22 cellular contexts compared by ENCODE assay signal in the genomic region with DNA sequence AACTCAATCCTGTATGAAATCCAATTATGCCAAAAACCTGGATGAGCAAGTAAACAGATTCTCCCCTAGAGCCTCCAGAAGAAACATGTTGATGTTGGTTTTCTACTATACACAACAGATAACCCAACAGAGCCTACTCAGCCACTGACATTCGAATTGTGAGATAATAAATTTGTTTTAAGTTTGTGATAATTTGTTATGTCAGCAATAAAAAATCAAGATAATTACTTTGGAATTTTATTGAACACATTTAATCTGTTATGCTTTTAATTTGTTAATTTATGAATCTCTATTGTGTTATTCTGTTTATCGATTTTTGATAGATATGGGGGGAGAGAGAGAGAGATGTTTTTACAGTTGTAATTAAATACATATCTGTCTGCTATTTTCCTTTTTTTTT.
DNase-seq lines count a peak whose midpoint lies in the region; ATAC-seq, FAIRE-seq and TF ChIP-seq lines count a peak whose summit lies in the region.
"Had no signal": no experiment of that assay in that cellular context is flagged by ENCODE, and none has a peak within 500 bp of the region (broad histone marks: within the 10 kb centered on the region; RNA-seq: fewer than 3 reads in every experiment).

No MANE protein-coding gene starts in this region.

- no peak overlapping the region for H2BK20ac ChIP-seq in IMR-90 (ENCODE audit: low read depth, low read length)
- H2BK20ac ChIP-seq in H1 (ENCODE audit: low read length), result no peak overlapping the region

- POLR2A ChIA-PET in HepG2 (lab: Yijun Ruan, JAX), result no interaction called here
- POLR2A ChIA-PET in IMR-90 (lab: Charles Lee; ENCODE audit: unreplicated experiment), result no interaction called here
- POLR2A ChIA-PET in H1 (lab: Charles Lee; ENCODE audit: partially characterized antibody), result no interaction called here

- peak; percentile 14 for DNase-seq in NCI-H446 treated with DMSO at 0.1 percent for 48 hours (lab: John Stamatoyannopoulos, UW)
- DNase-seq in NCI-H446 (lab: John Stamatoyannopoulos, UW), result no peak
- DNase-seq in HepG2 (ENCODE audit: low spot score), result no peak
- no peak for DNase-seq in right lobe of liver
- no peak for DNase-seq in IMR-90
- DNase-seq in H1 (ENCODE audit: low read depth in 1 of 2, low spot score in 2 of 2), result no peak
- DNase-seq in foreskin fibroblast, result no peak
- DNase-seq in NCI-H128 (lab: John Stamatoyannopoulos, UW; ENCODE audit: unreplicated experiment), result no peak
- DNase-seq: AML-193; Caco-2; Calu3; CD4-positive, alpha-beta T cell; CD8-positive, alpha-beta T cell; DMS79 treated with DMSO at 0.1 percent for 48 hours; GF-D8 had no signal

- H2BK5ac ChIP-seq in IMR-90 (ENCODE audit: low read depth, low read length, poor library complexity, severe bottlenecking) (no peak overlapping the region), H1 (ENCODE audit: low read depth, low read length) (no peak overlapping the region)

- no peak overlapping the region for H3K14ac ChIP-seq in IMR-90 (replicated peaks; ENCODE audit: low read depth, low read length)
- no peak overlapping the region for H3K14ac ChIP-seq in H1 (ENCODE audit: insufficient read length)

- no peak for TF ChIP-seq POLR2A in HepG2 (IDR thresholded peaks at IDR 0.05; ENCODE audit: insufficient read depth in 1 of 2, low read depth in 2 of 2, low read length in 2 of 2)
- no peak for TF ChIP-seq POLR2A in right lobe of liver (IDR thresholded peaks at IDR 0.05)
- no peak for TF ChIP-seq POLR2A in IMR-90 (IDR thresholded peaks at IDR 0.05; ENCODE audit: low read depth, low read length)
- no peak for TF ChIP-seq POLR2A in H1 (IDR thresholded peaks at IDR 0.05; ENCODE audit: control extremely low read depth in 1 of 2, low read depth in 2 of 2, low read length in 2 of 2)

- H4K8ac ChIP-seq in IMR-90 (ENCODE audit: low read depth in 2 of 2, low read length in 2 of 2) (no peak overlapping the region), H1 (ENCODE audit: extremely low read depth, insufficient read depth, low read length) (no peak overlapping the region)

- H2BK12ac ChIP-seq in H1 (ENCODE audit: low read depth, low read length), result no peak overlapping the region

- H3K23me2 ChIP-seq in H1 (ENCODE audit: low read depth, low read length), result no peaks in the 10 kb centered on the region

- H3K23ac ChIP-seq in IMR-90 (ENCODE audit: low read depth, low read length), result no peak overlapping the region
- no peak overlapping the region for H3K23ac ChIP-seq in H1 (ENCODE audit: insufficient read length)

- in situ Hi-C loops in HepG2 (cut with HindIII; ENCODE audit: extremely low pct_ligation_motif_present, low pct_unique_long_range_greater_than_20kb), result no loop called here
- in situ Hi-C loops in IMR-90 (cut with MboI; ENCODE audit: low sequenced_read_pairs), result no loop called here

- TF ChIP-seq EP300 in HepG2 (IDR thresholded peaks at IDR 0.05; ENCODE audit: low read depth in 2 of 2, low read length in 2 of 2) (no peak), HepG2 (CRISPR knock-in tag; IDR thresholded peaks at IDR 0.05; ENCODE audit: borderline replicate concordance) (no peak), H1 (IDR thresholded peaks at IDR 0.05; ENCODE audit: borderline replicate concordance in 1 of 2, low read depth in 2 of 2, low read length in 2 of 2) (no peak)

- H3K4ac ChIP-seq in IMR-90 (ENCODE audit: low read depth, low read length), result no peak overlapping the region
- no peak overlapping the region for H3K4ac ChIP-seq in H1 (replicated peaks; ENCODE audit: insufficient read length, low read depth, low read length)

- ATAC-seq in HepG2 (no peak), right lobe of liver (no peak), IMR-90 (ENCODE audit: low read depth) (no peak)
- ATAC-seq: CD8-positive, alpha-beta T cell had no signal

- CTCF ChIA-PET in HepG2 (lab: Yijun Ruan, JAX; ENCODE audit: low intra/inter-chr PET ratio, low total read pairs) (no interaction called here), IMR-90 (lab: Yijun Ruan, JAX) (no interaction called here), H1 (lab: Charles Lee; ENCODE audit: partially characterized antibody) (no interaction called here)

- FAIRE-seq in HepG2 (lab: Jason Lieb, UNC) (no peak), H1 (lab: Jason Lieb, UNC) (no peak)
- FAIRE-seq: D721Med, G401.6, GM12891, GM19239 had no signal

- no peak for TF ChIP-seq CTCF in HepG2 (CRISPR knock-in tag; IDR thresholded peaks at IDR 0.05)
- TF ChIP-seq CTCF in right lobe of liver (IDR thresholded peaks at IDR 0.05), result no peak
- TF ChIP-seq CTCF in IMR-90 (conservative IDR thresholded peaks at IDR 0.05; ENCODE audit: low read depth, low read length), result no peak
- no peak for TF ChIP-seq CTCF in H1 (IDR thresholded peaks at IDR 0.05; ENCODE audit: control extremely low read depth in 1 of 3, insufficient read depth in 1 of 3, low read depth in 1 of 3, low read length in 3 of 3)
- TF ChIP-seq CTCF in foreskin fibroblast (IDR thresholded peaks at IDR 0.05; ENCODE audit: low read depth, low read length), result no peak

- H3K9me3 ChIP-seq in HepG2 (ENCODE audit: low read length), result peaks cover 74% of the 10 kb centered on the region
- no peaks in the 10 kb centered on the region for H3K9me3 ChIP-seq in right lobe of liver
- peaks cover 6% of the 10 kb centered on the region for H3K9me3 ChIP-seq in IMR-90 (ENCODE audit: control insufficient read depth, insufficient read depth, low read length)
- H3K9me3 ChIP-seq in H1 (ENCODE audit: insufficient read depth in 2 of 2, low read depth in 1 of 2, low read length in 1 of 2), result peaks cover 7 to 8% of the 10 kb centered on the region in 2 experiments
- H3K9me3 ChIP-seq: Caco-2 had no signal

- no peak for TF ChIP-seq RAD21 in HepG2 (CRISPR knock-in tag; IDR thresholded peaks at IDR 0.05)
- TF ChIP-seq RAD21 in IMR-90 (IDR thresholded peaks at IDR 0.05; ENCODE audit: low read length), result no peak
- no peak for TF ChIP-seq RAD21 in H1 (IDR thresholded peaks at IDR 0.05 in 1 of 2, conservative IDR thresholded peaks at IDR 0.05 in 1 of 2; ENCODE audit: low read depth in 2 of 2, low read length in 2 of 2)

- under 1% methylated on average over 2 of the region's 2 CpGs for WGBS in HepG2 (ENCODE audit: low lambda C conversion rate)
- WGBS in right lobe of liver (ENCODE audit: insufficient coverage, low coverage, low lambda C conversion rate, missing lambda C conversion rate), result 48% methylated on average over 2 of the region's 2 CpGs
- WGBS in IMR-90 (ENCODE audit: extremely low coverage in 2 of 2, insufficient read length in 1 of 2), 2 experiments, result 100% methylated on average over 1 of the region's 2 CpGs; no CpG with 5 or more reads in 1 of the 2 experiments
- 89 to 100% methylated on average over 1 to 2 of the region's 2 CpGs for WGBS in H1 (ENCODE audit: extremely low coverage in 1 of 2, insufficient coverage in 1 of 2, insufficient read length in 1 of 2, insufficient replicate concordance in 2 of 2, low coverage in 1 of 2, low lambda C conversion rate in 2 of 2, missing lambda C conversion rate in 1 of 2), 2 experiments

- H2BK15ac ChIP-seq in IMR-90 (ENCODE audit: low read depth, low read length) (no peak overlapping the region), H1 (ENCODE audit: low read length) (no peak overlapping the region)

- no peak overlapping the region for H4K91ac ChIP-seq in IMR-90 (ENCODE audit: insufficient read depth, low read depth, low read length)
- no peak overlapping the region for H4K91ac ChIP-seq in H1 (replicated peaks; ENCODE audit: insufficient read length, low read length)

- no peak overlapping the region for H2BK120ac ChIP-seq in IMR-90 (ENCODE audit: low read depth, low read length)
- no peak overlapping the region for H2BK120ac ChIP-seq in H1 (replicated peaks; ENCODE audit: low read depth, low read length)

- H3K4me2 ChIP-seq in HepG2 (ENCODE audit: low read depth, low read length) (no peak overlapping the region), IMR-90 (ENCODE audit: low read depth, low read length) (no peak overlapping the region), H1 (ENCODE audit: insufficient read depth in 1 of 2, low read depth in 2 of 2, low read length in 2 of 2) (no peak overlapping the region)
- H3K4me2 ChIP-seq: BLaER1 treated with 17β-estradiol and CSF1 and Interleukin-3, amounts not matched to agents 10 nM and 100 nM had no signal

- H3K27ac ChIP-seq in HepG2 (ENCODE audit: extremely low read length, insufficient read depth, low read length) (no peak overlapping the region), right lobe of liver (no peak overlapping the region), IMR-90 (ENCODE audit: insufficient read depth, low read length) (no peak overlapping the region), H1 (ENCODE audit: low read depth, low read length) (no peak overlapping the region)
- H3K27ac ChIP-seq: 22Rv1; BLaER1 treated with 17β-estradiol and CSF1 and Interleukin-3, amounts not matched to agents 10 nM and 100 nM; C4-2B had no signal

- H4K20me1 ChIP-seq in HepG2 (ENCODE audit: insufficient read depth, low read length), result no peaks in the 10 kb centered on the region
- H4K20me1 ChIP-seq in IMR-90 (ENCODE audit: insufficient read depth, low read length), result no peaks in the 10 kb centered on the region
- H4K20me1 ChIP-seq in H1 (replicated peaks in 1 of 2; ENCODE audit: control insufficient read depth in 1 of 2, insufficient read depth in 2 of 2, low read length in 2 of 2), result no peaks in the 10 kb centered on the region
- H4K20me1 ChIP-seq: BLaER1 treated with 17β-estradiol and CSF1 and Interleukin-3, amounts not matched to agents 10 nM and 100 nM had no signal

- H3K18ac ChIP-seq in IMR-90 (ENCODE audit: low read depth, low read length), result no peak overlapping the region
- no peak overlapping the region for H3K18ac ChIP-seq in H1 (ENCODE audit: extremely low read depth, low read length)

- H3K27me3 ChIP-seq in HepG2 (ENCODE audit: control insufficient read depth in 1 of 2, insufficient read depth in 2 of 2, low read length in 2 of 2) (no peaks in the 10 kb centered on the region), right lobe of liver (no peaks in the 10 kb centered on the region), IMR-90 (ENCODE audit: control insufficient read depth, insufficient read depth, low read length) (no peaks in the 10 kb centered on the region), H1 (replicated peaks in 1 of 4; ENCODE audit: control insufficient read depth in 3 of 4, extremely low read depth in 1 of 4, insufficient read depth in 3 of 4, low read length in 3 of 4) (no peaks in the 10 kb centered on the region)
- H3K27me3 ChIP-seq: BLaER1 treated with 17β-estradiol and CSF1 and Interleukin-3, amounts not matched to agents 10 nM and 100 nM had no signal

- peaks cover 5% of the 10 kb centered on the region; the same call in 1 of the 2 replicates for H3K9me1 ChIP-seq in IMR-90 (ENCODE audit: insufficient read depth, low read length)

- no peaks in the 10 kb centered on the region for H3K4me1 ChIP-seq in HepG2 (ENCODE audit: insufficient read depth, low read length)
- no peaks in the 10 kb centered on the region for H3K4me1 ChIP-seq in right lobe of liver
- peaks cover 3% of the 10 kb centered on the region for H3K4me1 ChIP-seq in IMR-90 (ENCODE audit: control insufficient read depth, insufficient read depth, low read length)
- no peaks in the 10 kb centered on the region for H3K4me1 ChIP-seq in H1 (replicated peaks in 1 of 4; ENCODE audit: control insufficient read depth in 3 of 4, insufficient read depth in 4 of 4, low read length in 3 of 4)
- H3K4me1 ChIP-seq: BLaER1 treated with 17β-estradiol and CSF1 and Interleukin-3, amounts not matched to agents 10 nM and 100 nM; Caco-2 had no signal

- dilution Hi-C loops in IMR-90 (cut with HindIII; ENCODE audit: low sequenced_read_pairs, unreplicated experiment), result no loop called here

- no peak overlapping the region for H3K9ac ChIP-seq in HepG2 (ENCODE audit: insufficient read depth, low read depth, low read length)
- no peak overlapping the region for H3K9ac ChIP-seq in IMR-90 (ENCODE audit: low read depth, low read length)
- no peak overlapping the region for H3K9ac ChIP-seq in H1 (replicated peaks in 1 of 4; ENCODE audit: extremely low read depth in 1 of 4, low read depth in 3 of 4, low read length in 3 of 4)
- H3K9ac ChIP-seq: BLaER1 treated with 17β-estradiol and CSF1 and Interleukin-3, amounts not matched to agents 10 nM and 100 nM had no signal

- H3K36me3 ChIP-seq in HepG2 (replicated peaks in 1 of 2; ENCODE audit: control insufficient read depth in 1 of 2, insufficient read depth in 2 of 2, low read length in 2 of 2) (no peaks in the 10 kb centered on the region), right lobe of liver (no peaks in the 10 kb centered on the region), IMR-90 (ENCODE audit: control insufficient read depth, insufficient read depth, low read length) (no peaks in the 10 kb centered on the region), H1 (ENCODE audit: control insufficient read depth in 2 of 4, insufficient read depth in 4 of 4, low read length in 3 of 4) (no peaks in the 10 kb centered on the region)
- H3K36me3 ChIP-seq: BLaER1 treated with 17β-estradiol and CSF1 and Interleukin-3, amounts not matched to agents 10 nM and 100 nM had no signal

- no peak overlapping the region for H2AK5ac ChIP-seq in IMR-90 (ENCODE audit: low read depth, low read length)
- no peak overlapping the region for H2AK5ac ChIP-seq in H1 (ENCODE audit: low read depth, low read length)

- H3K79me1 ChIP-seq in IMR-90 (ENCODE audit: low read depth in 1 of 2, low read length in 2 of 2) (no peaks in the 10 kb centered on the region), H1 (ENCODE audit: low read depth, low read length) (no peaks in the 10 kb centered on the region)

- H2AFZ ChIP-seq in HepG2 (ENCODE audit: low read length) (no peak overlapping the region), IMR-90 (replicated peaks; ENCODE audit: low read length, poor library complexity) (no peak overlapping the region), H1 (ENCODE audit: low read length) (no peak overlapping the region)

- BruUV-seq in HepG2 (replicated peaks; lab: Mats Ljungman, UMichigan), result no TSS peak
- BruUV-seq in IMR-90 (replicated peaks; lab: Mats Ljungman, UMichigan), result no TSS peak

- H4K5ac ChIP-seq in IMR-90 (ENCODE audit: low read depth, low read length) (no peak overlapping the region), H1 (ENCODE audit: insufficient read length, low read depth, low read length) (no peak overlapping the region)

- H3K56ac ChIP-seq in IMR-90 (ENCODE audit: extremely low read depth, insufficient read depth, low read length) (no peak overlapping the region), H1 (replicated peaks; ENCODE audit: insufficient read length, low read depth, low read length) (no peak overlapping the region)

- intact Hi-C loops in HepG2 (cut with micrococcal nuclease; ENCODE audit: unreplicated experiment), result no loop called here
- intact Hi-C loops in right lobe of liver (cut with DNase I), result no loop called here
- intact Hi-C loops in IMR-90 (cut with micrococcal nuclease), result no loop called here

- no peak overlapping the region for H3K4me3 ChIP-seq in HepG2 (replicated peaks in 1 of 3; ENCODE audit: insufficient read depth in 1 of 3, low read depth in 2 of 3, low read length in 3 of 3)
- H3K4me3 ChIP-seq in right lobe of liver, result no peak overlapping the region
- no peak overlapping the region for H3K4me3 ChIP-seq in IMR-90 (ENCODE audit: insufficient read depth, low read depth, low read length)
- no peak overlapping the region for H3K4me3 ChIP-seq in H1 (ENCODE audit: extremely low read depth in 1 of 4, insufficient read depth in 2 of 4, low read depth in 3 of 4, low read length in 4 of 4)
- H3K4me3 ChIP-seq in foreskin fibroblast (ENCODE audit: low read depth in 1 of 2, low read length in 2 of 2), result no peak overlapping the region
- H3K4me3 ChIP-seq: BLaER1 treated with 17β-estradiol and CSF1 and Interleukin-3, amounts not matched to agents 10 nM and 100 nM had no signal

- no peak overlapping the region for H2AK9ac ChIP-seq in IMR-90 (replicated peaks; ENCODE audit: low read depth, low read length, poor library complexity)

- H3K79me2 ChIP-seq in HepG2 (ENCODE audit: insufficient read depth, low read length), result no peaks in the 10 kb centered on the region
- H3K79me2 ChIP-seq in H1 (ENCODE audit: control insufficient read depth in 1 of 2, insufficient read depth in 2 of 2, low read length in 2 of 2), result no peaks in the 10 kb centered on the region
